ENCODE assay signal across 25 cellular contexts in the genomic region with DNA sequence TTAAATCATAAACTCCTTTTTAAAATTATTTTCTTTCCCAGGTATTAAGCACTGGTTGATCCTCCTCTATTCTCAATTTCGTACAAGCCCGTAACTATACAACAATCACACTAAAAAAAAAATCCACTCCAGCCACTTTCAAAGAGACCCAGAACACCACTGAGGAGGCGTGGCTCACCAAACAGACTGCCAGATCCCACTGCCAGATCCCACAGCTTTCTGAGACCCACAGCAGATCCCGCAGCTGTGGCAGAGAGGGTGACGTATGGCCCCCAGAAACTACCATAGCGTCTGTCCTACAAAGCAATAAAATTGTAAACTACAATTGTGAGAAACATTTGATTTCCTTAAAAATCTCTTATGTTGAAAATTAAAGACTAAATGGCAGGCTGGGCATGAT.
"Had no signal": no experiment of that assay in that cellular context is flagged by ENCODE, and none has a peak within 500 bp of the region (broad histone marks: within the 10 kb centered on the region; RNA-seq: fewer than 3 reads in every experiment).

No MANE protein-coding gene starts in this region.

- H3K9me3 ChIP-seq: body of pancreas, heart right ventricle, tibial artery, uterus had no signal

- H3K4me1 Mint-ChIP-seq: activated B cell treated with CpG ODN at 0.5 μM for 24 hours; activated CD4-positive, alpha-beta T cell treated with anti-CD3 and anti-CD28 coated beads for 36 hours; activated naive CD8-positive, alpha-beta T cell treated with anti-CD3 and anti-CD28 coated beads, Interleukin-2, amount 10 ng/mL, durations not matched to agents 7 days and 5 days; naive thymus-derived CD4-positive, alpha-beta T cell had no signal

- H3K36me3 ChIP-seq: heart right ventricle, tibial artery, uterus had no signal

- H3K4me1 ChIP-seq: body of pancreas, tibial artery, uterus had no signal

- H3K9me3 Mint-ChIP-seq: activated B cell treated with CpG ODN at 0.5 μM for 24 hours; activated naive CD4-positive, alpha-beta T cell treated with anti-CD3 and anti-CD28 coated beads for 36 hours; activated naive CD8-positive, alpha-beta T cell treated with anti-CD3 and anti-CD28 coated beads, Interleukin-2, amount 10 ng/mL, durations not matched to agents 7 days and 5 days; activated T-cell treated with anti-CD3 and anti-CD28 coated beads, Interleukin-2, amount 50 U/mL, for 72 hours; naive thymus-derived CD4-positive, alpha-beta T cell had no signal

- H3K27me3 ChIP-seq: body of pancreas, heart right ventricle, uterus had no signal

- H3K4me3 Mint-ChIP-seq: activated B cell treated with CpG ODN at 0.5 μM for 24 hours; activated CD4-positive, alpha-beta T cell treated with anti-CD3 and anti-CD28 coated beads for 36 hours; activated naive CD4-positive, alpha-beta T cell treated with anti-CD3 and anti-CD28 coated beads for 36 hours; activated naive CD8-positive, alpha-beta T cell treated with anti-CD3 and anti-CD28 coated beads, Interleukin-2, amount 10 ng/mL, durations not matched to agents 7 days and 5 days; activated T-cell treated with anti-CD3 and anti-CD28 coated beads, Interleukin-2, amount 50 U/mL, for 72 hours; naive thymus-derived CD4-positive, alpha-beta T cell had no signal

- H3K27ac Mint-ChIP-seq: activated B cell treated with CpG ODN at 0.5 μM for 24 hours; activated CD4-positive, alpha-beta T cell treated with anti-CD3 and anti-CD28 coated beads for 36 hours; activated naive CD4-positive, alpha-beta T cell treated with anti-CD3 and anti-CD28 coated beads for 36 hours; activated naive CD8-positive, alpha-beta T cell treated with anti-CD3 and anti-CD28 coated beads, Interleukin-2, amount 10 ng/mL, durations not matched to agents 7 days and 5 days; activated T-cell treated with anti-CD3 and anti-CD28 coated beads, Interleukin-2, amount 50 U/mL, for 72 hours; naive thymus-derived CD4-positive, alpha-beta T cell; progenitor cell of endocrine pancreas had no signal

- ATAC-seq: activated CD4-positive, alpha-beta T cell treated with anti-CD3 and anti-CD28 coated beads for 36 hours; activated T-cell treated with anti-CD3 and anti-CD28 coated beads, Interleukin-2, amount 50 U/mL, for 72 hours; left colon; naive thymus-derived CD4-positive, alpha-beta T cell; stimulated activated naive CD8-positive, alpha-beta T cell treated with anti-CD3 and anti-CD28 coated beads, Interleukin-15, Interleukin-2, amounts not matched to agents 100 U/mL and 50 U/mL, for 24 hours had no signal

- H3K27ac ChIP-seq: body of pancreas, coronary artery, epithelial cell of prostate, tibial artery, uterus had no signal

- H3K27me3 Mint-ChIP-seq: activated B cell treated with CpG ODN at 0.5 μM for 24 hours, progenitor cell of endocrine pancreas had no signal

- H3K36me3 Mint-ChIP-seq: activated naive CD8-positive, alpha-beta T cell treated with anti-CD3 and anti-CD28 coated beads, Interleukin-2, amount 10 ng/mL, durations not matched to agents 7 days and 5 days had no signal

- H3K4me3 ChIP-seq: body of pancreas, coronary artery, heart right ventricle, lung, tibial artery, uterus had no signal

- DNase-seq: activated B cell treated with CpG ODN at 0.5 μM for 24 hours; activated CD4-positive, alpha-beta T cell treated with anti-CD3 and anti-CD28 coated beads for 36 hours; activated CD4-positive, alpha-beta T cell treated with anti-CD3 and anti-CD28 coated beads, Interleukin-2, amount 50 U/mL, for 4 hours; activated effector memory CD4-positive, alpha-beta T cell treated with Interleukin-2 at 50 U/mL for 16 hours; activated naive CD4-positive, alpha-beta T cell treated with anti-CD3 and anti-CD28 coated beads for 36 hours; activated naive CD8-positive, alpha-beta T cell treated with anti-CD3 and anti-CD28 coated beads, Interleukin-2, amount 10 ng/mL, durations not matched to agents 7 days and 5 days; activated T-cell treated with anti-CD3 and anti-CD28 coated beads, Interleukin-2, amount 50 U/mL, for 72 hours; amniotic stem cell; central memory CD4-positive, alpha-beta T cell; foreskin fibroblast; left colon; naive thymus-derived CD4-positive, alpha-beta T cell; retina; stimulated activated CD4-positive, alpha-beta T cell treated with anti-CD3 and anti-CD28 coated beads, Interleukin-12 subunit alpha, Interleukin-12 subunit beta, amount 100 ng/mL, for 4 hours; stimulated activated CD4-positive, alpha-beta T cell treated with anti-CD3 and anti-CD28 coated beads, Interleukin-4, amount 100 ng/mL, for 4 hours; stimulated activated naive CD8-positive, alpha-beta T cell treated with anti-CD3 and anti-CD28 coated beads, Interleukin-15, Interleukin-2, amounts not matched to agents 100 U/mL and 50 U/mL, for 24 hours; T1000; uterus had no signal
